20 cellular contexts compared by ENCODE assay signal in the genomic region with DNA sequence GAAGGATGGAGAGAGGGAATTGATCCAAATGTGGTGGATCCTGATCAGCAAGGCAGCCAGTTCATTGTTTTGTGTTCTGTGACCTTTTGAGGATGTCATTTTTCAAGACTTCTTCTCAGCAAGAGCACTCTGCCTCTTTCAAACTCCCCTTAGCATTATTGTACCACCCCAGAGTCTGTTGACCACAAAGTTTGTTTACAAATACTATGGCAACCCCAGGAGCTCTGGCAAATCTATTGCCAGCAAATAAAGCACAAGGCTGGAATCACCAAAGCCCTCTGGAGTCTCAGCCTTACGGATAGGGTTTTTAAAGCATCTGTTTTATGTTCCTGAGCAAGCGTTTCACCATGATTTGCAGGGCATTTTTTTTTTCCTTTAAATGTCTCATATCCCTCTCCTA.
A peak's percentile ranks its signal among the peaks of the same experiment; 100 is the strongest.
DNase-seq lines count a peak whose midpoint lies in the region; ATAC-seq and TF ChIP-seq lines count a peak whose summit lies in the region.
"Had no signal": no experiment of that assay in that cellular context is flagged by ENCODE, and none has a peak within 500 bp of the region (broad histone marks: within the 10 kb centered on the region; RNA-seq: fewer than 3 reads in every experiment).

No MANE protein-coding gene starts in this region.

- no peak overlapping the region for H3K18ac ChIP-seq in IMR-90 (ENCODE audit: low read depth, low read length)

- H2AFZ ChIP-seq in IMR-90 (replicated peaks; ENCODE audit: low read length, poor library complexity) (no peak overlapping the region), neural progenitor cell (replicated peaks) (peak overlapping the region; percentile 18)

- WGBS in IMR-90 (ENCODE audit: extremely low coverage in 2 of 2, insufficient read length in 1 of 2), 2 experiments, result no CpG with 5 or more reads among the region's 2 CpGs

- peaks cover 2% of the 10 kb centered on the region for H3K27me3 Mint-ChIP-seq in neural progenitor cell (ENCODE audit: insufficient read depth, low read depth)

- peaks cover 12% of the 10 kb centered on the region for H3K4me1 Mint-ChIP-seq in neural progenitor cell

- no peaks in the 10 kb centered on the region for H3F3A ChIP-seq in neural progenitor cell (ENCODE audit: low read depth)

- H4K91ac ChIP-seq in IMR-90 (ENCODE audit: insufficient read depth, low read depth, low read length), result no peak overlapping the region

- intact Hi-C loops in IMR-90 (cut with micrococcal nuclease), result no loop called here

- no peak overlapping the region for H4K8ac ChIP-seq in IMR-90 (ENCODE audit: low read depth in 2 of 2, low read length in 2 of 2)

- H3K27me3 ChIP-seq in IMR-90 (ENCODE audit: control insufficient read depth, insufficient read depth, low read length), result 0 out of 2 replicates have a peak, but pooled peaks cover 2% of the 10 kb centered on the region
- H3K27me3 ChIP-seq in neural progenitor cell, result no peaks in the 10 kb centered on the region

- H3K4me1 ChIP-seq in IMR-90 (ENCODE audit: control insufficient read depth, insufficient read depth, low read length) (no peaks in the 10 kb centered on the region), neural progenitor cell (peaks cover 5% of the 10 kb centered on the region)

- no peak overlapping the region for H2BK15ac ChIP-seq in IMR-90 (ENCODE audit: low read depth, low read length)

- BruUV-seq in IMR-90 (replicated peaks; lab: Mats Ljungman, UMichigan), result no TSS peak

- H3K9me3 Mint-ChIP-seq in neural progenitor cell, result no peaks in the 10 kb centered on the region

- H2AK5ac ChIP-seq in IMR-90 (ENCODE audit: low read depth, low read length), result no peak overlapping the region

- no peak overlapping the region for H2BK5ac ChIP-seq in IMR-90 (ENCODE audit: low read depth, low read length, poor library complexity, severe bottlenecking)

- no peak overlapping the region for H2BK120ac ChIP-seq in IMR-90 (ENCODE audit: low read depth, low read length)

- H4K5ac ChIP-seq in IMR-90 (ENCODE audit: low read depth, low read length), result no peak overlapping the region

- H3K79me1 ChIP-seq in IMR-90 (ENCODE audit: low read depth in 1 of 2, low read length in 2 of 2), result no peaks in the 10 kb centered on the region

- no peak overlapping the region for H3K56ac ChIP-seq in IMR-90 (ENCODE audit: extremely low read depth, insufficient read depth, low read length)

- DNase-seq in AG20443 (ENCODE audit: low spot score) (peak; percentile 26), IMR-90 (no peak), brain pericyte (ENCODE audit: low read depth, low spot score) (peak; percentile 61), neural progenitor cell (ENCODE audit: low spot score) (peak; percentile 16)
- DNase-seq in effector CD8-positive, alpha-beta T cell (lab: John Stamatoyannopoulos, UW), result no peak
- DNase-seq: AML-193; DMS79 treated with DMSO at 0.1 percent for 48 hours; MM.1S; NCI-H1092; NCI-H1436 treated with DMSO at 0.1 percent for 48 hours; NCI-H2029 treated with DMSO at 0.1 percent for 48 hours; NCI-H510A; NCI-H748 treated with DMSO at 0.1 percent for 48 hours; NK-92 treated with Interleukin-12 subunit alpha and Interleukin-12 subunit beta, amount 100 ng/mL, for 24 hours; SHP77 had no signal

- H3K4me2 ChIP-seq in IMR-90 (ENCODE audit: low read depth, low read length), result no peak overlapping the region
- no peak overlapping the region for H3K4me2 ChIP-seq in neural progenitor cell

- H4K20me1 ChIP-seq in IMR-90 (ENCODE audit: insufficient read depth, low read length) (no peaks in the 10 kb centered on the region), neural progenitor cell (ENCODE audit: low read depth) (no peaks in the 10 kb centered on the region)

- TF ChIP-seq CTCF in IMR-90 (conservative IDR thresholded peaks at IDR 0.05; ENCODE audit: low read depth, low read length) (no peak), neural progenitor cell (IDR thresholded peaks at IDR 0.05) (no peak)

- H3K27ac ChIP-seq in IMR-90 (ENCODE audit: insufficient read depth, low read length), result no peak overlapping the region
- H3K27ac ChIP-seq in neural progenitor cell, result no peak overlapping the region
- H3K27ac ChIP-seq: C4-2B, HL-60, SK-N-MC had no signal

- H3K4me3 Mint-ChIP-seq in neural progenitor cell, result no peak overlapping the region

- H3K4me3 ChIP-seq in IMR-90 (ENCODE audit: insufficient read depth, low read depth, low read length), result no peak overlapping the region
- no peak overlapping the region for H3K4me3 ChIP-seq in neural progenitor cell
- H3K4me3 ChIP-seq: SK-N-MC had no signal

- dilution Hi-C loops in IMR-90 (cut with HindIII; ENCODE audit: low sequenced_read_pairs, unreplicated experiment), result no loop called here

- peak overlapping the region; percentile 24 for H2AK9ac ChIP-seq in IMR-90 (replicated peaks; ENCODE audit: low read depth, low read length, poor library complexity)

- H3K9me3 ChIP-seq in IMR-90 (ENCODE audit: control insufficient read depth, insufficient read depth, low read length) (no peaks in the 10 kb centered on the region), neural progenitor cell (ENCODE audit: low read depth) (no peaks in the 10 kb centered on the region)

- POLR2A ChIA-PET in IMR-90 (lab: Charles Lee; ENCODE audit: unreplicated experiment), result no interaction called here

- H3K36me3 Mint-ChIP-seq in neural progenitor cell, result no peaks in the 10 kb centered on the region

- CTCF ChIA-PET in IMR-90 (lab: Yijun Ruan, JAX), result no interaction called here

- H2BK20ac ChIP-seq in IMR-90 (ENCODE audit: low read depth, low read length), result no peak overlapping the region

- ATAC-seq in IMR-90 (ENCODE audit: low read depth) (no peak), HG02973 (IDR thresholded peaks at IDR 0.05; ENCODE audit: unreplicated experiment) (no peak), HG02981 (IDR thresholded peaks at IDR 0.05; ENCODE audit: unreplicated experiment) (no peak)

- no peak for TF ChIP-seq RAD21 in IMR-90 (IDR thresholded peaks at IDR 0.05; ENCODE audit: low read length)

- peak overlapping the region; percentile 6 for H3K27ac Mint-ChIP-seq in neural progenitor cell

- in situ Hi-C loops in IMR-90 (cut with MboI; ENCODE audit: low sequenced_read_pairs), result no loop called here

- TF ChIP-seq POLR2A in IMR-90 (IDR thresholded peaks at IDR 0.05; ENCODE audit: low read depth, low read length), result no peak

- no peak overlapping the region for H3K14ac ChIP-seq in IMR-90 (replicated peaks; ENCODE audit: low read depth, low read length)

- no peak overlapping the region for H3K4ac ChIP-seq in IMR-90 (ENCODE audit: low read depth, low read length)

- H3K9ac ChIP-seq in IMR-90 (ENCODE audit: low read depth, low read length) (no peak overlapping the region), neural progenitor cell (no peak overlapping the region)

- H3K36me3 ChIP-seq in IMR-90 (ENCODE audit: control insufficient read depth, insufficient read depth, low read length) (no peaks in the 10 kb centered on the region), neural progenitor cell (no peaks in the 10 kb centered on the region)

- no peak overlapping the region for H3K23ac ChIP-seq in IMR-90 (ENCODE audit: low read depth, low read length)

- H3K79me2 ChIP-seq in neural progenitor cell (ENCODE audit: low read depth), result no peaks in the 10 kb centered on the region

- H3K9me1 ChIP-seq in IMR-90 (ENCODE audit: insufficient read depth, low read length), result no peaks in the 10 kb centered on the region

TF ChIP-seq in IMR-90, 13 proteins besides CTCF, POLR2A, EP300 and RAD21:
- TF ChIP-seq RCOR1 (IDR thresholded peaks at IDR 0.05; ENCODE audit: insufficient replicate concordance, low read length) (no peak), RFX5 (IDR thresholded peaks at IDR 0.05; ENCODE audit: low read depth, low read length) (no peak), CEBPB (IDR thresholded peaks at IDR 0.05; ENCODE audit: low read depth, low read length) (no peak), CHD1 (IDR thresholded peaks at IDR 0.05; ENCODE audit: low read depth, low read length) (no peak), BHLHE40 (IDR thresholded peaks at IDR 0.05; ENCODE audit: low read depth, low read length) (no peak), MAZ (IDR thresholded peaks at IDR 0.05; ENCODE audit: borderline replicate concordance, low read depth, low read length) (no peak), NFE2L2 (IDR thresholded peaks at IDR 0.05; ENCODE audit: low read depth, low read length) (no peak), SMC3 (IDR thresholded peaks at IDR 0.05; ENCODE audit: low read depth, low read length) (no peak)

Comparison
In these comparisons a context has a peak if more than half of its experiments do, and no peak if none do; other contexts are left out.
1. DNase-seq: peak in AG20443 (single experiment), brain pericyte (single experiment) and neural progenitor cell (single experiment); none in IMR-90 (single experiment) and effector CD8-positive, alpha-beta T cell (single experiment).